In genomic region chr22:16818538-16818937, GRCh38 we compare ENCODE assay signal across 31 cellular contexts. TPM values are rescaled to one million over a fixed set of nuclear protein-coding genes. Genes with fewer than 3 reads are reported as not detected.
"Had no signal": no experiment of that assay in that cellular context is flagged by ENCODE, and none has a peak within 500 bp of the region (broad histone marks: within the 10 kb centered on the region; RNA-seq: fewer than 3 reads in every experiment).

No MANE protein-coding gene starts in this region.

- FAIRE-seq: TTC549 had no signal

- H3K27ac Mint-ChIP-seq: activated B cell treated with CpG ODN at 0.5 μM for 24 hours; activated CD4-positive, alpha-beta T cell treated with anti-CD3 and anti-CD28 coated beads, Interleukin-2, amount 10 ng/mL, durations not matched to agents 24 days and 14 days; activated CD8-positive, alpha-beta memory T cell treated with anti-CD3 and anti-CD28 coated beads, Interleukin-2, amount 10 ng/mL, durations not matched to agents 7 days and 5 days; activated naive CD8-positive, alpha-beta T cell; activated T-cell treated with anti-CD3 and anti-CD28 coated beads, Interleukin-2, amount 50 U/mL, for 24 hours; T-cell had no signal

- ATAC-seq: activated CD8-positive, alpha-beta memory T cell treated with anti-CD3 and anti-CD28 coated beads, Interleukin-2, amount 10 ng/mL, durations not matched to agents 7 days and 5 days; Panc1; T-cell had no signal

- H3K4me1 Mint-ChIP-seq: activated CD4-positive, alpha-beta T cell treated with anti-CD3 and anti-CD28 coated beads, Interleukin-2, amount 10 ng/mL, durations not matched to agents 24 days and 14 days; activated CD8-positive, alpha-beta memory T cell treated with anti-CD3 and anti-CD28 coated beads, Interleukin-2, amount 10 ng/mL, durations not matched to agents 7 days and 5 days; T-cell had no signal

- DNase-seq: activated B cell treated with CpG ODN at 0.5 μM for 24 hours; activated CD4-positive, alpha-beta T cell treated with anti-CD3 and anti-CD28 coated beads for 1 hour; activated CD4-positive, alpha-beta T cell treated with anti-CD3 and anti-CD28 coated beads, Interleukin-2, amount 10 ng/mL, durations not matched to agents 24 days and 14 days; activated CD4-positive, alpha-beta T cell treated with anti-CD3 and anti-CD28 coated beads, Interleukin-2, amount 50 U/mL, for 48 hours; activated CD8-positive, alpha-beta memory T cell treated with anti-CD3 and anti-CD28 coated beads, Interleukin-2, amount 10 ng/mL, durations not matched to agents 7 days and 5 days; activated effector memory CD4-positive, alpha-beta T cell treated with anti-CD3 and anti-CD28 coated beads, Interleukin-2, amount 50 U/mL, for 16 hours; activated naive CD4-positive, alpha-beta T cell treated with Interleukin-2 at 50 U/mL for 16 hours; activated T-cell treated with anti-CD3 and anti-CD28 coated beads, Interleukin-2, amount 50 U/mL, for 24 hours; adrenal gland; anterior cingulate cortex; caudate nucleus; NCI-H1048; NCI-H146; NCI-H187 treated with DMSO at 0.1 percent for 48 hours; NCI-H2081 treated with DMSO at 0.1 percent for 48 hours; NCI-H2171; NCI-H226; NCI-H510A; NCI-H526 treated with DMSO at 0.1 percent for 48 hours; NCI-H82; RPMI8226; SHP77; T-cell; T-helper 2 cell; T1000 had no signal

- H3K4me3 ChIP-seq: adrenal gland, breast epithelium, SJSA1 had no signal

- H3K36me3 Mint-ChIP-seq: T-cell had no signal

- H3K36me3 ChIP-seq: adrenal gland, breast epithelium, SJSA1 had no signal

- H3K4me3 Mint-ChIP-seq: activated B cell treated with CpG ODN at 0.5 μM for 24 hours; activated CD4-positive, alpha-beta T cell treated with anti-CD3 and anti-CD28 coated beads, Interleukin-2, amount 10 ng/mL, durations not matched to agents 24 days and 14 days; activated CD8-positive, alpha-beta memory T cell treated with anti-CD3 and anti-CD28 coated beads, Interleukin-2, amount 10 ng/mL, durations not matched to agents 7 days and 5 days; activated naive CD8-positive, alpha-beta T cell; activated T-cell treated with anti-CD3 and anti-CD28 coated beads, Interleukin-2, amount 50 U/mL, for 24 hours; T-cell had no signal

- H3K9me3 ChIP-seq: adrenal gland, SJSA1 had no signal

- H3K27ac ChIP-seq: adrenal gland, breast epithelium, SJSA1 had no signal

- H3K27me3 ChIP-seq: adrenal gland, breast epithelium, SJSA1 had no signal

- H3K4me1 ChIP-seq: adrenal gland, breast epithelium, SJSA1 had no signal

- H3K27me3 Mint-ChIP-seq: activated B cell treated with CpG ODN at 0.5 μM for 24 hours had no signal

RNA-seq across cellular contexts. Expression of gene XKR3, which starts 6.7 kb away (rescaled TPM):
- total RNA-seq: activated CD4-positive, alpha-beta T cell treated with anti-CD3 and anti-CD28 coated beads, Interleukin-2, amount 10 ng/mL, durations not matched to agents 24 days and 14 days; adrenal gland; cerebellum; SJSA1; T-cell had no signal
